In genomic region chr1:107526524-107527198, GRCh38 we compare ENCODE assay signal across 23 cellular contexts.
"Had no signal": no experiment of that assay in that cellular context is flagged by ENCODE, and none has a peak within 500 bp of the region (broad histone marks: within the 10 kb centered on the region; RNA-seq: fewer than 3 reads in every experiment).

No MANE protein-coding gene starts in this region.

- ATAC-seq: activated T-cell treated with anti-CD3 and anti-CD28 coated beads, Interleukin-2, amount 50 U/mL, for 4 hours; gastroesophageal sphincter; left ventricle myocardium superior; natural killer cell treated with Interleukin-12 subunit alpha and Interleukin-12 subunit beta and Interleukin-15 and Interleukin-18, amount 100 ng/mL, for 72 hours; right cardiac atrium; stimulated activated effector memory CD8-positive, alpha-beta T cell treated with anti-CD3 and anti-CD28 coated beads, Interleukin-12 subunit alpha, Interleukin-12 subunit beta, amount 100 ng/mL, for 72 hours; stimulated activated naive CD8-positive, alpha-beta T cell treated with anti-CD3 and anti-CD28 coated beads, Interleukin-15, amount 100 ng/mL, for 72 hours had no signal

- H3K4me1 Mint-ChIP-seq: central memory CD8-positive, alpha-beta T cell; stimulated activated effector memory CD8-positive, alpha-beta T cell treated with anti-CD3 and anti-CD28 coated beads, Interleukin-12 subunit alpha, Interleukin-12 subunit beta, amount 100 ng/mL, for 72 hours; stimulated activated naive CD8-positive, alpha-beta T cell treated with anti-CD3 and anti-CD28 coated beads, Interleukin-15, amount 100 ng/mL, for 72 hours had no signal

- H3K4me3 Mint-ChIP-seq: activated naive CD8-positive, alpha-beta T cell; activated T-cell treated with anti-CD3 and anti-CD28 coated beads, Interleukin-2, amount 50 U/mL, for 4 hours; central memory CD8-positive, alpha-beta T cell; natural killer cell treated with Interleukin-12 subunit alpha and Interleukin-12 subunit beta and Interleukin-15 and Interleukin-18, amount 100 ng/mL, for 72 hours; stimulated activated effector memory CD8-positive, alpha-beta T cell treated with anti-CD3 and anti-CD28 coated beads, Interleukin-12 subunit alpha, Interleukin-12 subunit beta, amount 100 ng/mL, for 72 hours; stimulated activated naive CD8-positive, alpha-beta T cell treated with anti-CD3 and anti-CD28 coated beads, Interleukin-15, amount 100 ng/mL, for 72 hours had no signal

- H3K36me3 Mint-ChIP-seq: activated naive CD8-positive, alpha-beta T cell; natural killer cell treated with Interleukin-12 subunit alpha and Interleukin-12 subunit beta and Interleukin-15 and Interleukin-18, amount 100 ng/mL, for 72 hours; stimulated activated effector memory CD8-positive, alpha-beta T cell treated with anti-CD3 and anti-CD28 coated beads, Interleukin-12 subunit alpha, Interleukin-12 subunit beta, amount 100 ng/mL, for 72 hours had no signal

- H3K9me3 Mint-ChIP-seq: activated T-cell treated with anti-CD3 and anti-CD28 coated beads, Interleukin-2, amount 50 U/mL, for 4 hours; activated T-helper 2 cell treated with anti-CD3 and anti-CD28 coated beads, Interferon-gamma antibody, Interleukin-2, Interleukin-4, amounts not matched to agents 10 μg/mL and 5 μg/mL and 100 μg/mL, durations not matched to agents 14 hours and 24 hours and 36 hours; central memory CD8-positive, alpha-beta T cell; natural killer cell treated with Interleukin-12 subunit alpha and Interleukin-12 subunit beta and Interleukin-15 and Interleukin-18, amount 100 ng/mL, for 72 hours; stimulated activated effector memory CD8-positive, alpha-beta T cell treated with anti-CD3 and anti-CD28 coated beads, Interleukin-12 subunit alpha, Interleukin-12 subunit beta, amount 100 ng/mL, for 72 hours; stimulated activated naive CD8-positive, alpha-beta T cell treated with anti-CD3 and anti-CD28 coated beads, Interleukin-15, amount 100 ng/mL, for 72 hours had no signal

- H3K9me3 ChIP-seq: adrenal gland, breast epithelium, gastroesophageal sphincter, prostate gland, tibial artery had no signal

- H3K27ac ChIP-seq: adrenal gland, breast epithelium, gastroesophageal sphincter, prostate gland, skin epidermis, tibial artery had no signal

- H3K36me3 ChIP-seq: adrenal gland, breast epithelium, gastroesophageal sphincter, prostate gland, tibial artery had no signal

- H3K27me3 ChIP-seq: adrenal gland, breast epithelium, gastroesophageal sphincter, tibial artery had no signal

- DNase-seq: activated CD4-positive, alpha-beta T cell treated with anti-CD3 and anti-CD28 coated beads for 4 hours; activated CD4-positive, alpha-beta T cell treated with anti-CD3 and anti-CD28 coated beads, Interleukin-2, amount 50 U/mL, for 48 hours; activated CD4-positive, CD25-positive, alpha-beta regulatory T cell; activated CD8-positive, alpha-beta memory T cell treated with anti-CD3 and anti-CD28 coated beads, Interleukin-2, amount 50 U/mL, for 48 hours; activated naive CD4-positive, alpha-beta T cell; activated T-cell treated with anti-CD3 and anti-CD28 coated beads, Interleukin-2, amount 50 U/mL, for 4 hours; adrenal gland; head of caudate nucleus; left ventricle myocardium superior; right cardiac atrium; stimulated activated CD4-positive, alpha-beta T cell treated with anti-CD3 and anti-CD28 coated beads, Interleukin-2, amount 100 ng/mL, for 24 hours; stimulated activated naive CD8-positive, alpha-beta T cell treated with anti-CD3 and anti-CD28 coated beads, Interleukin-15, amount 100 ng/mL, for 72 hours; T1000; tibial artery had no signal

- H3K27ac Mint-ChIP-seq: activated naive CD8-positive, alpha-beta T cell; activated T-helper 2 cell treated with anti-CD3 and anti-CD28 coated beads, Interferon-gamma antibody, Interleukin-2, Interleukin-4, amounts not matched to agents 10 μg/mL and 5 μg/mL and 100 μg/mL, durations not matched to agents 14 hours and 24 hours and 36 hours; natural killer cell treated with Interleukin-12 subunit alpha and Interleukin-12 subunit beta and Interleukin-15 and Interleukin-18, amount 100 ng/mL, for 72 hours; stimulated activated effector memory CD8-positive, alpha-beta T cell treated with anti-CD3 and anti-CD28 coated beads, Interleukin-12 subunit alpha, Interleukin-12 subunit beta, amount 100 ng/mL, for 72 hours had no signal

- H3K4me1 ChIP-seq: adrenal gland, breast epithelium, gastroesophageal sphincter, prostate gland, tibial artery had no signal

- H3K27me3 Mint-ChIP-seq: activated naive CD8-positive, alpha-beta T cell had no signal

- H3K4me3 ChIP-seq: adrenal gland, breast epithelium, gastroesophageal sphincter, prostate gland, skin epidermis, tibial artery had no signal
